ENCODE assay signal across 8 cellular contexts in genomic region chr2:15588329-15588919, GRCh38. TPM values are rescaled to one million over a fixed set of nuclear protein-coding genes. Genes with fewer than 3 reads are reported as not detected.
DNase-seq lines count a peak whose midpoint lies in the region; ATAC-seq, FAIRE-seq and TF ChIP-seq lines count a peak whose summit lies in the region.

No MANE protein-coding gene starts in this region.

- H3K4me1 ChIP-seq in kidney (ENCODE audit: control insufficient read depth in 1 of 2, insufficient read depth in 1 of 2, low read depth in 1 of 2, low read length in 2 of 2): peaks cover 0 to 8% of the 10 kb centered on the region in 2 donors

- no peak for FAIRE-seq in kidney (lab: Jason Lieb, UNC)

- peaks cover 19% of the 10 kb centered on the region for H3K4me1 Mint-ChIP-seq in stimulated activated naive CD8-positive, alpha-beta T cell treated with anti-CD3 and anti-CD28 coated beads, Interleukin-15, amount 100 ng/mL, for 72 hours
- H3K4me1 Mint-ChIP-seq in effector memory CD8-positive, alpha-beta T cell (ENCODE audit: low read depth in 2 of 2): peaks cover 9 to 16% of the 10 kb centered on the region in 2 donors

- H3K4me3 Mint-ChIP-seq in stimulated activated naive CD8-positive, alpha-beta T cell treated with anti-CD3 and anti-CD28 coated beads, Interleukin-15, amount 100 ng/mL, for 72 hours: no peak overlapping the region
- H3K4me3 Mint-ChIP-seq in effector memory CD8-positive, alpha-beta T cell: no peak overlapping the region

- no peak for ATAC-seq in stimulated activated naive CD8-positive, alpha-beta T cell treated with anti-CD3 and anti-CD28 coated beads, Interleukin-15, amount 100 ng/mL, for 72 hours
- ATAC-seq in HG03025 (IDR thresholded peaks at IDR 0.05; ENCODE audit: low FRiP score, unreplicated experiment): no peak
- ATAC-seq in effector memory CD8-positive, alpha-beta T cell (replicated peaks): no peak

- H3K27ac ChIP-seq in kidney (ENCODE audit: low read depth in 2 of 2, low read length in 2 of 2): no peak overlapping the region

- H3K9me3 Mint-ChIP-seq in stimulated activated naive CD8-positive, alpha-beta T cell treated with anti-CD3 and anti-CD28 coated beads, Interleukin-15, amount 100 ng/mL, for 72 hours: no peaks in the 10 kb centered on the region
- no peaks in the 10 kb centered on the region for H3K9me3 Mint-ChIP-seq in effector memory CD8-positive, alpha-beta T cell

- H3K9me3 ChIP-seq in kidney (ENCODE audit: control insufficient read depth in 1 of 2, low read length in 2 of 2): no peaks in the 10 kb centered on the region

- intact Hi-C loops in kidney (cut with DNase I): no loop called here

- H3K4me3 ChIP-seq in kidney (ENCODE audit: low read length in 2 of 2): no peak overlapping the region

- H3K27me3 Mint-ChIP-seq in stimulated activated naive CD8-positive, alpha-beta T cell treated with anti-CD3 and anti-CD28 coated beads, Interleukin-15, amount 100 ng/mL, for 72 hours: no peaks in the 10 kb centered on the region
- peaks cover under 1 to 11% of the 10 kb centered on the region in 2 donors for H3K27me3 Mint-ChIP-seq in effector memory CD8-positive, alpha-beta T cell

- DNase-seq in Caki2 (ENCODE audit: low read depth): peak; percentile 33
- DNase-seq in HS-5 (ENCODE audit: low read depth): peak; percentile 22
- peak; percentile 87 for DNase-seq in NCI-H82 (lab: John Stamatoyannopoulos, UW)
- peak; percentile 79 for DNase-seq in astrocyte of the hippocampus (ENCODE audit: low read depth, low spot score)
- no peak for DNase-seq in kidney
- peak; percentile 15 to 22 for DNase-seq in stimulated activated naive CD8-positive, alpha-beta T cell treated with anti-CD3 and anti-CD28 coated beads, Interleukin-15, amount 100 ng/mL, for 72 hours
- no peak for DNase-seq in effector memory CD8-positive, alpha-beta T cell

- TF ChIP-seq CTCF in kidney (IDR thresholded peaks at IDR 0.05; ENCODE audit: borderline replicate concordance, extremely low read depth, insufficient read depth): peak; percentile 41

- H3K36me3 ChIP-seq in kidney (ENCODE audit: control insufficient read depth in 1 of 2, insufficient read depth in 2 of 2, low read length in 2 of 2): no peaks in the 10 kb centered on the region

- in situ Hi-C loops in Caki2 (cut with HindIII; ENCODE audit: low pct_unique_long_range_greater_than_20kb, low sequenced_read_pairs): no loop called here

- no peak overlapping the region for H3K9ac ChIP-seq in kidney (ENCODE audit: low read length in 2 of 2)

- no peak overlapping the region for H3K27ac Mint-ChIP-seq in stimulated activated naive CD8-positive, alpha-beta T cell treated with anti-CD3 and anti-CD28 coated beads, Interleukin-15, amount 100 ng/mL, for 72 hours
- H3K27ac Mint-ChIP-seq in effector memory CD8-positive, alpha-beta T cell: no peak overlapping the region

- H3K36me3 Mint-ChIP-seq in effector memory CD8-positive, alpha-beta T cell (ENCODE audit: insufficient read depth): peaks cover 9% of the 10 kb centered on the region

RNA-seq across cellular contexts. Expression of gene DDX1, which starts 3.2 kb away (rescaled TPM):
- total RNA-seq in Caki2 (2014; rRNA removed; shearing (Covaris generic); ENCODE audit: low replicate concordance): 74.4 and 91.0 TPM in 2 replicates
- 90.0 TPM for total RNA-seq in kidney
- polyA plus RNA-seq in kidney (ENCODE audit: insufficient read depth, low read depth, low replicate concordance): 84.0 TPM

RNA-seq across cellular contexts. Expression of gene NBAS, which starts 27.3 kb away (rescaled TPM):
- 19.7 and 28.8 TPM in 2 replicates for total RNA-seq in Caki2 (2014; rRNA removed; shearing (Covaris generic); ENCODE audit: low replicate concordance)
- total RNA-seq in kidney: 44.2 TPM
- 40.8 TPM for polyA plus RNA-seq in kidney (ENCODE audit: insufficient read depth, low read depth, low replicate concordance)

Comparison
In these comparisons a context has a peak if more than half of its experiments do, and no peak if none do; other contexts are left out.
1. DNase-seq: peak in Caki2 (single experiment), HS-5 (single experiment), NCI-H82 (single experiment), astrocyte of the hippocampus (single experiment) and stimulated activated naive CD8-positive, alpha-beta T cell treated with anti-CD3 and anti-CD28 coated beads, Interleukin-15, amount 100 ng/mL, for 72 hours (2 of 2); none in kidney (single experiment) and effector memory CD8-positive, alpha-beta T cell (0 of 3).